In the genomic region with DNA sequence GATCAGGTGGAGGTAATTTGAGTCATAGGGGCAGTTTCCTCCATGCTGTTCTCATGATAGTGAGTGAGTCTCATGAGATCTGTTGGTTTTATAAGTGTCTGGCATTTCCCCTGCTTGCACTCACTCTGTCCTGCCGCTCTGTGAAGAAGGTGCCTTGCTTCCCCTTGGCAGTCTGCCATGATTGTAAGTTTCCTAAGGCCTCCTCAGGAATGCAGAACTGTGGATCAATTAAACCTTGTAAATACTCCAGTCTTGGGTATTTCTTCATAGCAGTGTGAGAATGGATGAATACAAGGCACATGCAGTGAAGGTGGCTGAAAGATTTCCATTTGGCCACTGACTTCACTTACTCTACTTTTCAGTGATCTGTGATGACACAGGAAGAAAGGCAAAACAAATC, we compare ENCODE assay signal across 33 cellular contexts.
"Had no signal": no experiment of that assay in that cellular context is flagged by ENCODE, and none has a peak within 500 bp of the region (broad histone marks: within the 10 kb centered on the region; RNA-seq: fewer than 3 reads in every experiment).

No MANE protein-coding gene starts in this region.

- H3K27ac Mint-ChIP-seq: activated naive CD4-positive, alpha-beta T cell treated with anti-CD3 and anti-CD28 coated beads, Interleukin-2, amount 10 ng/mL, durations not matched to agents 7 days and 5 days; activated naive CD8-positive, alpha-beta T cell treated with anti-CD3 and anti-CD28 coated beads, Interleukin-2, amount 10 ng/mL, durations not matched to agents 7 days and 5 days; activated T-helper 1 cell treated with anti-CD3 and anti-CD28 coated beads, Interleukin-12 subunit alpha, Interleukin-12 subunit beta, Interleukin-2, Interleukin-4 antibody, amounts not matched to agents 30 ng/mL and 10 ng/mL and 1 ng/mL, durations not matched to agents 14 hours and 24 hours and 36 hours; mesothelial cell of epicardium; nephron progenitor cell; progenitor cell of endocrine pancreas; stimulated activated effector memory CD8-positive, alpha-beta T cell treated with anti-CD3 and anti-CD28 coated beads, Interleukin-12 subunit alpha, Interleukin-12 subunit beta, amount 100 ng/mL, for 72 hours; stimulated activated naive CD8-positive, alpha-beta T cell treated with anti-CD3 and anti-CD28 coated beads, Interleukin-15, Interleukin-2, amounts not matched to agents 100 ng/mL and 50 ng/mL, for 24 hours; T-helper 17 cell had no signal

- H3K4me3 Mint-ChIP-seq: activated naive CD4-positive, alpha-beta T cell treated with anti-CD3 and anti-CD28 coated beads, Interleukin-2, amount 10 ng/mL, durations not matched to agents 7 days and 5 days; activated naive CD8-positive, alpha-beta T cell treated with anti-CD3 and anti-CD28 coated beads, Interleukin-2, amount 10 ng/mL, durations not matched to agents 7 days and 5 days; activated T-helper 1 cell treated with anti-CD3 and anti-CD28 coated beads, Interleukin-12 subunit alpha, Interleukin-12 subunit beta, Interleukin-2, Interleukin-4 antibody, amounts not matched to agents 30 ng/mL and 10 ng/mL and 1 ng/mL, durations not matched to agents 14 hours and 24 hours and 36 hours; mesothelial cell of epicardium; naive B cell; nephron progenitor cell; stimulated activated effector memory CD8-positive, alpha-beta T cell treated with anti-CD3 and anti-CD28 coated beads, Interleukin-12 subunit alpha, Interleukin-12 subunit beta, amount 100 ng/mL, for 72 hours; stimulated activated naive CD8-positive, alpha-beta T cell treated with anti-CD3 and anti-CD28 coated beads, Interleukin-15, Interleukin-2, amounts not matched to agents 100 ng/mL and 50 ng/mL, for 24 hours; T-helper 17 cell had no signal

- H3K4me3 ChIP-seq: dorsolateral prefrontal cortex, esophagus muscularis mucosa, ovary, thoracic aorta, uterus had no signal

- ATAC-seq: activated CD4-positive, CD25-positive, alpha-beta regulatory T cell treated with anti-CD3 and anti-CD28 coated beads, Interleukin-2, amount 50 U/mL, for 24 hours; left cardiac atrium; left ventricle myocardium superior; sciatic nerve; stimulated activated effector memory CD8-positive, alpha-beta T cell treated with anti-CD3 and anti-CD28 coated beads, Interleukin-12 subunit alpha, Interleukin-12 subunit beta, amount 100 ng/mL, for 72 hours; T-helper 17 cell had no signal

- H3K27ac ChIP-seq: dorsolateral prefrontal cortex, esophagus muscularis mucosa, ovary, thoracic aorta, uterus, WERI-Rb-1 had no signal

- DNase-seq: activated CD4-positive, alpha-beta T cell treated with anti-CD3 and anti-CD28 coated beads for 48 hours; activated CD4-positive, alpha-beta T cell treated with anti-CD3 and anti-CD28 coated beads, Interleukin-2, amount 50 U/mL, for 48 hours; activated CD8-positive, alpha-beta memory T cell treated with anti-CD3 and anti-CD28 coated beads for 24 hours; activated gamma-delta T cell; activated naive CD4-positive, alpha-beta T cell treated with anti-CD3 and anti-CD28 coated beads, Interleukin-2, amount 10 ng/mL, durations not matched to agents 7 days and 5 days; activated naive CD8-positive, alpha-beta T cell treated with anti-CD3 and anti-CD28 coated beads, Interleukin-2, amount 10 ng/mL, durations not matched to agents 7 days and 5 days; activated T-cell treated with anti-CD3 and anti-CD28 coated beads, Interleukin-2, amount 50 U/mL, for 1 hour; amygdala; central memory CD4-positive, alpha-beta T cell; dorsolateral prefrontal cortex; islet precursor cell; left cardiac atrium; left ventricle myocardium superior; naive B cell; nephron progenitor cell; ovary; retina; small intestine; stimulated activated CD4-positive, alpha-beta T cell treated with anti-CD3 and anti-CD28 coated beads, Interleukin-4, amount 100 ng/mL, for 24 hours; T-helper 17 cell; T1000; trophoblast cell; uterus; WERI-Rb-1 had no signal

- H3K9me3 Mint-ChIP-seq: activated naive CD4-positive, alpha-beta T cell treated with anti-CD3 and anti-CD28 coated beads, Interleukin-2, amount 10 ng/mL, durations not matched to agents 7 days and 5 days; activated T-helper 1 cell treated with anti-CD3 and anti-CD28 coated beads, Interleukin-12 subunit alpha, Interleukin-12 subunit beta, Interleukin-2, Interleukin-4 antibody, amounts not matched to agents 30 ng/mL and 10 ng/mL and 1 ng/mL, durations not matched to agents 14 hours and 24 hours and 36 hours had no signal

- H3K36me3 Mint-ChIP-seq: activated naive CD4-positive, alpha-beta T cell treated with anti-CD3 and anti-CD28 coated beads, Interleukin-2, amount 10 ng/mL, durations not matched to agents 7 days and 5 days; activated naive CD8-positive, alpha-beta T cell treated with anti-CD3 and anti-CD28 coated beads, Interleukin-2, amount 10 ng/mL, durations not matched to agents 7 days and 5 days; stimulated activated effector memory CD8-positive, alpha-beta T cell treated with anti-CD3 and anti-CD28 coated beads, Interleukin-12 subunit alpha, Interleukin-12 subunit beta, amount 100 ng/mL, for 72 hours had no signal

- H3K4me1 ChIP-seq: uterus had no signal

- H3K27me3 ChIP-seq: esophagus muscularis mucosa, ovary, uterus had no signal

- H3K36me3 ChIP-seq: esophagus muscularis mucosa, ovary, thoracic aorta, uterus, WERI-Rb-1 had no signal

- H3K4me1 Mint-ChIP-seq: activated naive CD4-positive, alpha-beta T cell treated with anti-CD3 and anti-CD28 coated beads, Interleukin-2, amount 10 ng/mL, durations not matched to agents 7 days and 5 days; activated naive CD8-positive, alpha-beta T cell treated with anti-CD3 and anti-CD28 coated beads, Interleukin-2, amount 10 ng/mL, durations not matched to agents 7 days and 5 days; stimulated activated effector memory CD8-positive, alpha-beta T cell treated with anti-CD3 and anti-CD28 coated beads, Interleukin-12 subunit alpha, Interleukin-12 subunit beta, amount 100 ng/mL, for 72 hours; T-helper 17 cell had no signal

- H3K9me3 ChIP-seq: esophagus muscularis mucosa, ovary, thoracic aorta, uterus had no signal
